In the genomic region with DNA sequence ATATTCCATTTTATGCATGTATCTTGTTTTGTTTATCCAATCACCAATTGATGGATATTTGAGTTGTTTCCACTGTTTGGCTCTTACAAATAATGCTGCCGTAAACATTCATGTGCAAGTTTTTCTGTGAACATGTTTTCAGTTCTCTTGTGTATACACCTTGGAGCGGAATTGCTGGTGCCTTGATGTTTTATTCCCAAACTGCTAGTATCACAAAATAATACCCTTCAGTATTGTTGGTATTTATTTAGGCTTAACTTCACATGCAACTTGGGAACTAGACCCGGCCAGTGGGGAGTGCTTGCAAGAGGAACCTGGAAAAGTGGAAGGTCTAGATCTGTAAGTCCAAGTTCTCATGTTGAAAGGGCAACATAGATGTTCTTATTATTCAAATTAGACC, we compare ENCODE assay signal across 25 cellular contexts.
"Had no signal": no experiment of that assay in that cellular context is flagged by ENCODE, and none has a peak within 500 bp of the region (broad histone marks: within the 10 kb centered on the region; RNA-seq: fewer than 3 reads in every experiment).

No MANE protein-coding gene starts in this region.

- H3K27me3 ChIP-seq: dorsolateral prefrontal cortex, foreskin keratinocyte, heart left ventricle, hepatocyte had no signal

- H3K9me3 ChIP-seq: lower lobe of right lung, mucosa of descending colon had no signal

- H3K27ac ChIP-seq: coronary artery, dorsolateral prefrontal cortex, esophagus muscularis mucosa, foreskin keratinocyte, gastroesophageal sphincter, heart left ventricle, hepatocyte, left ventricle myocardium inferior, lower lobe of right lung had no signal

- FAIRE-seq: colon, endothelial cell of umbilical vein, frontal cortex, kidney had no signal

- H3K36me3 ChIP-seq: esophagus muscularis mucosa, gastroesophageal sphincter, heart left ventricle, left ventricle myocardium inferior, lower lobe of right lung had no signal

- H3K4me3 ChIP-seq: coronary artery, dorsolateral prefrontal cortex, esophagus muscularis mucosa, gastroesophageal sphincter, heart left ventricle, hepatocyte, left ventricle myocardium inferior, lower lobe of right lung, mucosa of descending colon had no signal

- H3K79me2 ChIP-seq: hepatocyte had no signal

- H2AFZ ChIP-seq: hepatocyte had no signal

- DNase-seq: dermis blood vessel endothelial cell; dorsolateral prefrontal cortex; effector CD4-positive, alpha-beta T cell; effector memory CD4-positive, alpha-beta T cell; foreskin keratinocyte; hypothalamus; immature natural killer cell; islet precursor cell; kidney glomerular epithelial cell; left colon; left ventricle myocardium inferior; lower lobe of right lung; mesenchymal stem cell; mucosa of descending colon; naive B cell had no signal

- ATAC-seq: foreskin keratinocyte, gastroesophageal sphincter, heart left ventricle, left colon, left lobe of liver, lower lobe of right lung, mucosa of descending colon had no signal

- H3K4me2 ChIP-seq: hepatocyte had no signal

- H3K4me1 ChIP-seq: esophagus muscularis mucosa, foreskin keratinocyte, gastroesophageal sphincter, heart left ventricle, left ventricle myocardium inferior, lower lobe of right lung had no signal
